Comparison of ENCODE assay signal across 12 cellular contexts in genomic region chr14:24335461-24336146, GRCh38. TPM values are rescaled to one million over a fixed set of nuclear protein-coding genes. Genes with fewer than 3 reads are reported as not detected.
A peak's percentile ranks its signal among the peaks of the same experiment; 100 is the strongest.
DNase-seq lines count a peak whose midpoint lies in the region; ATAC-seq, FAIRE-seq and TF ChIP-seq lines count a peak whose summit lies in the region.
"Had no signal": no experiment of that assay in that cellular context is flagged by ENCODE, and none has a peak within 500 bp of the region (broad histone marks: within the 10 kb centered on the region; RNA-seq: fewer than 3 reads in every experiment).

No MANE protein-coding gene starts in this region.

- no peak for ATAC-seq in naive thymus-derived CD4-positive, alpha-beta T cell
- ATAC-seq in HG02610 (IDR thresholded peaks at IDR 0.05; ENCODE audit: unreplicated experiment), result no peak

- peaks cover 0 to 30% (median 0%) of the 10 kb centered on the region in 3 experiments for H3K36me3 ChIP-seq in naive thymus-derived CD4-positive, alpha-beta T cell (ENCODE audit: control insufficient read depth in 2 of 3, insufficient read depth in 3 of 3, low read length in 3 of 3)

- H3K4me3 ChIP-seq in naive thymus-derived CD4-positive, alpha-beta T cell (ENCODE audit: low read length), result no peak overlapping the region

- FAIRE-seq in GM19239 (lab: Jason Lieb, UNC), result no peak

- intact Hi-C loops in CD14-positive monocyte (cut with micrococcal nuclease), result loop anchor here in 1 of 2 donors (2.0 kb wide), 1 partner anchor 99 kb away; no protein-coding TSS in a partner anchor
- intact Hi-C loops in naive thymus-derived CD4-positive, alpha-beta T cell (cut with micrococcal nuclease), result no loop called here

- H3K4me1 ChIP-seq in naive thymus-derived CD4-positive, alpha-beta T cell (ENCODE audit: control insufficient read depth in 2 of 2, insufficient read depth in 2 of 2, low read length in 2 of 2), result peaks cover 48 to 55% of the 10 kb centered on the region in 2 donors

- H3K27ac Mint-ChIP-seq in CD14-positive monocyte (peak overlapping the region in 2 of 7 donors; percentile 8 to 33), chondrocyte (ENCODE audit: unreplicated experiment) (no peak overlapping the region)
- no peak overlapping the region for H3K27ac Mint-ChIP-seq in naive thymus-derived CD4-positive, alpha-beta T cell

- H3K27me3 Mint-ChIP-seq in CD14-positive monocyte (ENCODE audit: low read depth in 3 of 3) (peaks cover 21 to 41% (median 34%) of the 10 kb centered on the region in 3 donors), chondrocyte (ENCODE audit: low read depth) (peaks cover 18% of the 10 kb centered on the region)
- H3K27me3 Mint-ChIP-seq in naive thymus-derived CD4-positive, alpha-beta T cell, result peaks cover 7 to 46% (median 17%) of the 10 kb centered on the region in 5 donors

- H3K27me3 ChIP-seq in naive thymus-derived CD4-positive, alpha-beta T cell (ENCODE audit: control insufficient read depth in 2 of 2, insufficient read depth in 2 of 2, low read length in 2 of 2), result peaks cover 7 to 13% of the 10 kb centered on the region in 2 donors

- H3K4me3 Mint-ChIP-seq in CD14-positive monocyte (peak overlapping the region; percentile 60 to 89), chondrocyte (ENCODE audit: unreplicated experiment) (peak overlapping the region; percentile 59)
- peak overlapping the region in 9 of 10 donors; percentile 22 to 94 (median 58) for H3K4me3 Mint-ChIP-seq in naive thymus-derived CD4-positive, alpha-beta T cell

- TF ChIP-seq CTCF in CD14-positive monocyte (IDR thresholded peaks at IDR 0.05) (no peak), GM20000 (IDR thresholded peaks at IDR 0.05; ENCODE audit: extremely low read depth, missing control alignments) (no peak), chondrocyte (IDR thresholded peaks at IDR 0.05) (no peak)

- DNase-seq in CD14-positive monocyte (ENCODE audit: low spot score) (no peak), GM20000 (ENCODE audit: low spot score) (peak; percentile 6), chondrocyte (ENCODE audit: low spot score) (no peak), GM19239 (ENCODE audit: insufficient read length, low spot score) (no peak), AG20443 (ENCODE audit: low spot score) (no peak), putamen (ENCODE audit: low spot score) (no peak)
- no peak for DNase-seq in naive thymus-derived CD4-positive, alpha-beta T cell
- DNase-seq: activated CD4-positive, alpha-beta T cell treated with anti-CD3 and anti-CD28 coated beads, Interleukin-2, amount 50 U/mL, for 48 hours; anterior cingulate cortex; SHP77 treated with DMSO at 0.1 percent for 48 hours; stimulated activated CD4-positive, alpha-beta T cell treated with anti-CD3 and anti-CD28 coated beads, Interleukin-4, amount 100 ng/mL, for 24 hours had no signal

- H3K4me1 Mint-ChIP-seq in CD14-positive monocyte (peaks cover 84% of the 10 kb centered on the region), chondrocyte (ENCODE audit: low read depth) (peaks cover 33% of the 10 kb centered on the region)
- H3K4me1 Mint-ChIP-seq in naive thymus-derived CD4-positive, alpha-beta T cell, result peaks cover 32 to 67% (median 52%) of the 10 kb centered on the region in 7 donors

- H3K9me3 Mint-ChIP-seq in CD14-positive monocyte (peaks cover 0 to 9% (median 5%) of the 10 kb centered on the region in 7 donors), chondrocyte (ENCODE audit: low read depth) (no peaks in the 10 kb centered on the region)
- H3K9me3 Mint-ChIP-seq in naive thymus-derived CD4-positive, alpha-beta T cell, result peaks cover 0 to 5% (median 0%) of the 10 kb centered on the region in 11 donors

- CTCF ChIA-PET in naive thymus-derived CD4-positive, alpha-beta T cell (lab: Charles Lee), result interaction anchor here (1.2 to 15.8 kb wide), 2 partner anchors 10 to 99 kb away, joined by 5 to 317 read pairs; partner anchors contain the start of genes CBLN3 and KHNYN

- H3K27ac ChIP-seq in naive thymus-derived CD4-positive, alpha-beta T cell (ENCODE audit: low read depth, low read length), result no peak overlapping the region

- no peaks in the 10 kb centered on the region for H3K9me3 ChIP-seq in naive thymus-derived CD4-positive, alpha-beta T cell (ENCODE audit: control insufficient read depth in 2 of 3, low read length in 3 of 3)

- H3K36me3 Mint-ChIP-seq in CD14-positive monocyte (peaks cover 39 to 43% of the 10 kb centered on the region in 2 donors), chondrocyte (ENCODE audit: low read depth) (no peaks in the 10 kb centered on the region)
- peaks cover 0 to 32% (median 12%) of the 10 kb centered on the region in 5 donors for H3K36me3 Mint-ChIP-seq in naive thymus-derived CD4-positive, alpha-beta T cell

- POLR2A ChIA-PET in naive thymus-derived CD4-positive, alpha-beta T cell (lab: Charles Lee), result interaction anchor here (0.8 to 16.5 kb wide), 4 partner anchors 31 to 106 kb away, joined by 3 to 293 read pairs (median 3); partner anchors contain the start of genes CBLN3, KHNYN and TINF2

RNA-seq across cellular contexts. Expression of gene ADCY4, which starts 0.7 kb away (rescaled TPM):
- under 1 TPM; 0.69 to 0.70 TPM for polyA plus RNA-seq in CD14-positive monocyte
- total RNA-seq in chondrocyte, result 1.5 to 5.2 TPM (median 3.3 TPM) in 3 replicates
- total RNA-seq in naive thymus-derived CD4-positive, alpha-beta T cell, result 10 to 100 TPM in 1 of 5 experiments, 1 to 10 TPM in 4; 4.6 to 10.2 (median 6.1) TPM
- polyA plus RNA-seq in naive thymus-derived CD4-positive, alpha-beta T cell, result under 1 TPM in 1 of 2 donors, not detected in 1; 0.25 TPM

RNA-seq across cellular contexts. Expression of gene RIPK3, which starts 4.2 kb away (rescaled TPM):
- polyA plus RNA-seq in CD14-positive monocyte, result 10 to 100 TPM; 11.7 to 11.8 TPM
- total RNA-seq in chondrocyte, result 0.80 to 1.3 TPM (median 0.90 TPM) in 3 replicates
- 10 to 100 TPM; 19.9 to 47.5 (median 36.8) TPM for total RNA-seq in naive thymus-derived CD4-positive, alpha-beta T cell
- 10 to 100 TPM in 1 of 2 donors, 1 to 10 TPM in 1; 8.2 to 11.7 TPM for polyA plus RNA-seq in naive thymus-derived CD4-positive, alpha-beta T cell

RNA-seq across cellular contexts. Expression of gene LTB4R, which starts 24.3 kb away (rescaled TPM):
- 10 to 100 TPM; 51.5 to 87.3 TPM for polyA plus RNA-seq in CD14-positive monocyte
- 6.1 to 12.0 TPM (median 7.3 TPM) in 3 replicates for total RNA-seq in chondrocyte
- total RNA-seq in naive thymus-derived CD4-positive, alpha-beta T cell, result 10 to 100 TPM; 14.1 to 28.8 (median 26.3) TPM
- polyA plus RNA-seq in naive thymus-derived CD4-positive, alpha-beta T cell, result 1 to 10 TPM; 9.1 to 9.4 TPM

RNA-seq across cellular contexts. Expression of gene LTB4R2, which starts 25.7 kb away (rescaled TPM):
- polyA plus RNA-seq in CD14-positive monocyte, result 1 to 10 TPM; 2.7 to 2.9 TPM
- total RNA-seq in chondrocyte, result 8.8 to 18.4 TPM (median 9.1 TPM) in 3 replicates
- total RNA-seq in naive thymus-derived CD4-positive, alpha-beta T cell, result 10 to 100 TPM; 13.9 to 26.8 (median 17.5) TPM
- 1 to 10 TPM; 2.1 to 2.7 TPM for polyA plus RNA-seq in naive thymus-derived CD4-positive, alpha-beta T cell

RNA-seq across cellular contexts. Expression of gene CIDEB, which starts 27.8 kb away (rescaled TPM):
- polyA plus RNA-seq in CD14-positive monocyte, result 10 to 100 TPM; 36.4 to 63.8 TPM
- not detected in 3 replicates for total RNA-seq in chondrocyte
- 10 to 100 TPM; 16.4 to 31.5 (median 22.7) TPM for total RNA-seq in naive thymus-derived CD4-positive, alpha-beta T cell
- polyA plus RNA-seq in naive thymus-derived CD4-positive, alpha-beta T cell, result 10 to 100 TPM; 18.7 to 19.3 TPM
